8 cellular contexts compared by ENCODE assay signal in genomic region chr6:33014841-33015634, GRCh38. TPM values are rescaled to one million over a fixed set of nuclear protein-coding genes. Genes with fewer than 3 reads are reported as not detected.
DNase-seq lines count a peak whose midpoint lies in the region; ATAC-seq and TF ChIP-seq lines count a peak whose summit lies in the region.

No MANE protein-coding gene starts in this region.

- H3K27ac ChIP-seq in CD4-positive, CD25-positive, alpha-beta regulatory T cell (ENCODE audit: insufficient read depth, low read length, poor library complexity, severe bottlenecking) = no peak overlapping the region
- H3K27ac ChIP-seq in upper lobe of right lung = no peak overlapping the region

- peaks cover 12% of the 10 kb centered on the region for H3K4me1 ChIP-seq in CD4-positive, CD25-positive, alpha-beta regulatory T cell (ENCODE audit: control insufficient read depth, insufficient read depth, low read length, poor library complexity, severe bottlenecking)
- H3K4me1 ChIP-seq in HAP-1 (no peaks in the 10 kb centered on the region), upper lobe of right lung (peaks cover 21% of the 10 kb centered on the region)

- intact Hi-C loops in upper lobe of right lung (cut with DNase I) = loop anchor here (5.0 to 10.0 kb wide), 2 partner anchors 72 to 230 kb away; no protein-coding TSS in a partner anchor

- peaks cover 11 to 30% (median 18%) of the 10 kb centered on the region in 4 donors for H3K4me1 Mint-ChIP-seq in CD4-positive, CD25-positive, alpha-beta regulatory T cell

- no peaks in the 10 kb centered on the region for H3K36me3 ChIP-seq in CD4-positive, CD25-positive, alpha-beta regulatory T cell (ENCODE audit: control insufficient read depth, insufficient read depth, low read length)
- H3K36me3 ChIP-seq in HAP-1 (replicated peaks) (no peaks in the 10 kb centered on the region), upper lobe of right lung (no peaks in the 10 kb centered on the region)

- H3K4me3 Mint-ChIP-seq in CD4-positive, CD25-positive, alpha-beta regulatory T cell = peak overlapping the region in 1 of 4 donors; percentile 0

- DNase-seq in CD4-positive, CD25-positive, alpha-beta regulatory T cell = peak; percentile 48 to 90 (median 77)
- DNase-seq in HAP-1 (ENCODE audit: low spot score in 2 of 2) (peak; percentile 68 to 75), NCI-H345 (lab: John Stamatoyannopoulos, UW) (peak; percentile 58), epithelial cell of proximal tubule (ENCODE audit: low read depth) (peak; percentile 50), mucosa of gallbladder (ENCODE audit: low spot score) (peak; percentile 80), upper lobe of right lung (no peak)

- no peaks in the 10 kb centered on the region for H3K36me3 Mint-ChIP-seq in CD4-positive, CD25-positive, alpha-beta regulatory T cell

- TF ChIP-seq CTCF in WI38 (IDR thresholded peaks at IDR 0.05; ENCODE audit: low read depth, low read length) = peak; percentile 49; the same call in 1 of the 2 replicates
- TF ChIP-seq CTCF in epithelial cell of proximal tubule (conservative IDR thresholded peaks at IDR 0.05; ENCODE audit: low read depth, low read length) = peak; percentile 68
- peak; percentile 85 for TF ChIP-seq CTCF in upper lobe of right lung (IDR thresholded peaks at IDR 0.05)

- no peaks in the 10 kb centered on the region for H3K9me3 ChIP-seq in CD4-positive, CD25-positive, alpha-beta regulatory T cell (ENCODE audit: control insufficient read depth in 2 of 2, low read length in 2 of 2)
- H3K9me3 ChIP-seq in HAP-1 (no peaks in the 10 kb centered on the region), upper lobe of right lung (no peaks in the 10 kb centered on the region)

- H3K27me3 ChIP-seq in CD4-positive, CD25-positive, alpha-beta regulatory T cell (ENCODE audit: control insufficient read depth, insufficient read depth, low read length) = peaks cover 5% of the 10 kb centered on the region
- H3K27me3 ChIP-seq in HAP-1 (ENCODE audit: low read depth) (peaks cover 79% of the 10 kb centered on the region), upper lobe of right lung (no peaks in the 10 kb centered on the region)

- H3K27ac Mint-ChIP-seq in CD4-positive, CD25-positive, alpha-beta regulatory T cell = no peak overlapping the region

- in situ Hi-C loops in HAP-1 (cut with MboI; ENCODE audit: low sequenced_read_pairs) = loop anchor here (10.0 kb wide), 2 partner anchors 70 to 230 kb away; no protein-coding TSS in a partner anchor

- H3K27me3 Mint-ChIP-seq in CD4-positive, CD25-positive, alpha-beta regulatory T cell = peaks cover 9% of the 10 kb centered on the region

- H3K4me3 ChIP-seq in CD4-positive, CD25-positive, alpha-beta regulatory T cell (ENCODE audit: low read depth, low read length) = no peak overlapping the region
- H3K4me3 ChIP-seq in HAP-1 (no peak overlapping the region), WI38 (ENCODE audit: low read depth, low read length) (no peak overlapping the region), epithelial cell of proximal tubule (ENCODE audit: low read depth, low read length) (no peak overlapping the region), upper lobe of right lung (no peak overlapping the region)

- no peaks in the 10 kb centered on the region for H3K9me3 Mint-ChIP-seq in CD4-positive, CD25-positive, alpha-beta regulatory T cell

- peak; percentile 66 to 67 for ATAC-seq in CD4-positive, CD25-positive, alpha-beta regulatory T cell (ENCODE audit: low read depth in 2 of 2)
- ATAC-seq in upper lobe of right lung = peak; percentile 66
- ATAC-seq in GM19328 (IDR thresholded peaks at IDR 0.05; ENCODE audit: unreplicated experiment) = no peak

RNA-seq across cellular contexts. Expression of gene HLA-DOA, which starts 5.6 kb away (rescaled TPM):
- 14.0 TPM for total RNA-seq in CD4-positive, CD25-positive, alpha-beta regulatory T cell
- polyA plus RNA-seq in CD4-positive, CD25-positive, alpha-beta regulatory T cell = 10 to 100 TPM in 1 of 4 donors, 1 to 10 TPM in 3; 7.0 to 14.9 (median 8.9) TPM
- total RNA-seq in epithelial cell of proximal tubule = 1.6 TPM in 1 of 2 replicates, not detected in the other
- 8.4 TPM for total RNA-seq in mucosa of gallbladder
- 25.2 TPM for total RNA-seq in upper lobe of right lung

RNA-seq across cellular contexts. Expression of gene BRD2, which starts 46.6 kb away (rescaled TPM):
- total RNA-seq in CD4-positive, CD25-positive, alpha-beta regulatory T cell = 425 TPM
- 10 to 100 TPM; 43.9 to 58.7 (median 53.8) TPM for polyA plus RNA-seq in CD4-positive, CD25-positive, alpha-beta regulatory T cell
- total RNA-seq in epithelial cell of proximal tubule = 128 and 140 TPM in 2 replicates
- total RNA-seq in mucosa of gallbladder = 150 TPM
- 155 TPM for total RNA-seq in upper lobe of right lung

RNA-seq across cellular contexts. Expression of gene HLA-DPA1, which starts 58.4 kb away (rescaled TPM):
- total RNA-seq in CD4-positive, CD25-positive, alpha-beta regulatory T cell = 102 TPM
- 100 to 1,000 TPM in 3 of 4 donors, 10 to 100 TPM in 1; 97.9 to 292 (median 209) TPM for polyA plus RNA-seq in CD4-positive, CD25-positive, alpha-beta regulatory T cell
- total RNA-seq in epithelial cell of proximal tubule = 6.8 and 7.1 TPM in 2 replicates
- total RNA-seq in mucosa of gallbladder = 185 TPM
- 491 TPM for total RNA-seq in upper lobe of right lung

Comparison
In these comparisons a context has a peak if more than half of its experiments do, and no peak if none do; other contexts are left out.
1. RNA of gene HLA-DPA1, which starts 58.4 kb away (total RNA-seq): 491 TPM in upper lobe of right lung (single experiment), 185 TPM in mucosa of gallbladder (single experiment) and 102 TPM in CD4-positive, CD25-positive, alpha-beta regulatory T cell (single experiment); 6.8 to 7.1 TPM in epithelial cell of proximal tubule; every median in the first group is over 10 times any median in the second.
2. Peak in every context shown above with its lines, with median percentiles within 50 percentile points of each other: CTCF ChIP-seq.